Comparison of ENCODE assay signal across 1 cellular context in genomic region chr11:62591448-62592215, GRCh38.
TF ChIP-seq lines count a peak whose summit lies in the region.

A gene with protein sequence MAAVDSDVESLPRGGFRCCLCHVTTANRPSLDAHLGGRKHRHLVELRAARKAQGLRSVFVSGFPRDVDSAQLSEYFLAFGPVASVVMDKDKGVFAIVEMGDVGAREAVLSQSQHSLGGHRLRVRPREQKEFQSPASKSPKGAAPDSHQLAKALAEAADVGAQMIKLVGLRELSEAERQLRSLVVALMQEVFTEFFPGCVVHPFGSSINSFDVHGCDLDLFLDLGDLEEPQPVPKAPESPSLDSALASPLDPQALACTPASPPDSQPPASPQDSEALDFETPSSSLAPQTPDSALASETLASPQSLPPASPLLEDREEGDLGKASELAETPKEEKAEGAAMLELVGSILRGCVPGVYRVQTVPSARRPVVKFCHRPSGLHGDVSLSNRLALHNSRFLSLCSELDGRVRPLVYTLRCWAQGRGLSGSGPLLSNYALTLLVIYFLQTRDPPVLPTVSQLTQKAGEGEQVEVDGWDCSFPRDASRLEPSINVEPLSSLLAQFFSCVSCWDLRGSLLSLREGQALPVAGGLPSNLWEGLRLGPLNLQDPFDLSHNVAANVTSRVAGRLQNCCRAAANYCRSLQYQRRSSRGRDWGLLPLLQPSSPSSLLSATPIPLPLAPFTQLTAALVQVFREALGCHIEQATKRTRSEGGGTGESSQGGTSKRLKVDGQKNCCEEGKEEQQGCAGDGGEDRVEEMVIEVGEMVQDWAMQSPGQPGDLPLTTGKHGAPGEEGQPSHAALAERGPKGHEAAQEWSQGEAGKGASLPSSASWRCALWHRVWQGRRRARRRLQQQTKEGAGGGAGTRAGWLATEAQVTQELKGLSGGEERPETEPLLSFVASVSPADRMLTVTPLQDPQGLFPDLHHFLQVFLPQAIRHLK (minus strand): TSS chr11:62591523. CDS start chr11:62591485, 38 bp downstream.

TF ChIP-seq in K562, 482 proteins besides CTCF, POLR2A, EP300 and RAD21 (continued from another document and continues in another):
- TF ChIP-seq TEAD1 (CRISPR knock-in tag; IDR thresholded peaks at IDR 0.05) (0 out of 4 replicates have a peak, but pooled peaks have one; percentile 34 to 36), ZNF311 (CRISPR knock-in tag; IDR thresholded peaks at IDR 0.05) (no peak), JUN (IDR thresholded peaks at IDR 0.05; ENCODE audit: borderline replicate concordance, low read depth, low read length) (peak; percentile 69), JUN (CRISPR knock-in tag; IDR thresholded peaks at IDR 0.05; ENCODE audit: borderline replicate concordance) (no peak; the same call in 1 of the 2 replicates), ADNP (tag; IDR thresholded peaks at IDR 0.05) (no peak), BHLHE40 (IDR thresholded peaks at IDR 0.05; ENCODE audit: low read length) (peak; percentile 70), MYBL2 (IDR thresholded peaks at IDR 0.05; ENCODE audit: low read depth) (peak; percentile 68; the same call in 1 of the 2 replicates), MYBL2 (CRISPR knock-in tag; IDR thresholded peaks at IDR 0.05; ENCODE audit: borderline replicate concordance) (no peak), ZNF551 (CRISPR knock-in tag; IDR thresholded peaks at IDR 0.05) (no peak), TCF3 (CRISPR knock-in tag; IDR thresholded peaks at IDR 0.05) (no peak), ZNF12 (CRISPR knock-in tag; IDR thresholded peaks at IDR 0.05) (no peak), SREBF2 (CRISPR knock-in tag; IDR thresholded peaks at IDR 0.05) (no peak), MYNN (IDR thresholded peaks at IDR 0.05) (no peak; the same call in 1 of the 2 replicates), MYNN (CRISPR knock-in tag; IDR thresholded peaks at IDR 0.05) (no peak), FIP1L1 (IDR thresholded peaks at IDR 0.05; ENCODE audit: low read depth, low read length, poor library complexity, severe bottlenecking) (no peak), XRCC5 (IDR thresholded peaks at IDR 0.05; ENCODE audit: low read depth, low read length) (peak; percentile 99), BRCA1 (IDR thresholded peaks at IDR 0.05) (no peak), BRCA1 (CRISPR knock-in tag; IDR thresholded peaks at IDR 0.05) (no peak), POLR3A (IDR thresholded peaks at IDR 0.05; ENCODE audit: borderline replicate concordance, extremely low read depth, insufficient read depth, insufficient read length) (no peak), KDM5B (IDR thresholded peaks at IDR 0.05; ENCODE audit: insufficient replicate concordance, low read depth, low read length) (peak; percentile 60), GTF2F1 (IDR thresholded peaks at IDR 0.05; ENCODE audit: low read depth, low read length) (peak; percentile 84; the same call in 1 of the 2 replicates), PHF21A (IDR thresholded peaks at IDR 0.05; ENCODE audit: borderline replicate concordance, low read depth) (peak; percentile 85; the same call in 1 of the 2 replicates), ZBTB8A (IDR thresholded peaks at IDR 0.05; ENCODE audit: partially characterized antibody) (no peak), ZNF507 (tag; conservative IDR thresholded peaks at IDR 0.05) (no peak), ZNF407 (IDR thresholded peaks at IDR 0.05; ENCODE audit: low read depth) (no peak), CREBBP (IDR thresholded peaks at IDR 0.05; ENCODE audit: low read depth, low read length) (no peak), TCFL5 (CRISPR knock-in tag; conservative IDR thresholded peaks at IDR 0.05) (no peak), U2AF2 (optimal IDR thresholded peaks at IDR 0.05; ENCODE audit: low read depth, low read length) (no peak), ZNF408 (CRISPR knock-in tag; IDR thresholded peaks at IDR 0.05; ENCODE audit: low read depth) (no peak), POLR3G (IDR thresholded peaks at IDR 0.05; ENCODE audit: extremely low read depth, insufficient read length, insufficient replicate concordance) (no peak), RNF219 (CRISPR knock-in tag; IDR thresholded peaks at IDR 0.05) (no peak), TAF1 (IDR thresholded peaks at IDR 0.05; ENCODE audit: control insufficient read depth, extremely low read depth, insufficient read depth, low read length, severe bottlenecking) (peak; percentile 95), TRIM28 (IDR thresholded peaks at IDR 0.05) (peak; percentile 8; the same call in 1 of the 2 replicates)
- TF ChIP-seq, protein P1, sequence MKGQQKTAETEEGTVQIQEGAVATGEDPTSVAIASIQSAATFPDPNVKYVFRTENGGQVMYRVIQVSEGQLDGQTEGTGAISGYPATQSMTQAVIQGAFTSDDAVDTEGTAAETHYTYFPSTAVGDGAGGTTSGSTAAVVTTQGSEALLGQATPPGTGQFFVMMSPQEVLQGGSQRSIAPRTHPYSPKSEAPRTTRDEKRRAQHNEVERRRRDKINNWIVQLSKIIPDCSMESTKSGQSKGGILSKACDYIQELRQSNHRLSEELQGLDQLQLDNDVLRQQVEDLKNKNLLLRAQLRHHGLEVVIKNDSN (CRISPR knock-in tag; IDR thresholded peaks at IDR 0.05): no peak
- TF ChIP-seq, protein P2, sequence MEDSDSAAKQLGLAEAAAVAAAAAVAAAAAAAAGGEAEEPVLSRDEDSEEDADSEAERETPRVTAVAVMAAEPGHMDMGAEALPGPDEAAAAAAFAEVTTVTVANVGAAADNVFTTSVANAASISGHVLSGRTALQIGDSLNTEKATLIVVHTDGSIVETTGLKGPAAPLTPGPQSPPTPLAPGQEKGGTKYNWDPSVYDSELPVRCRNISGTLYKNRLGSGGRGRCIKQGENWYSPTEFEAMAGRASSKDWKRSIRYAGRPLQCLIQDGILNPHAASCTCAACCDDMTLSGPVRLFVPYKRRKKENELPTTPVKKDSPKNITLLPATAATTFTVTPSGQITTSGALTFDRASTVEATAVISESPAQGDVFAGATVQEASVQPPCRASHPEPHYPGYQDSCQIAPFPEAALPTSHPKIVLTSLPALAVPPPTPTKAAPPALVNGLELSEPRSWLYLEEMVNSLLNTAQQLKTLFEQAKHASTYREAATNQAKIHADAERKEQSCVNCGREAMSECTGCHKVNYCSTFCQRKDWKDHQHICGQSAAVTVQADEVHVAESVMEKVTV (CRISPR knock-in tag; IDR thresholded peaks at IDR 0.05): peak; percentile 55; the same call in 1 of the 2 replicates
- TF ChIP-seq, protein P3, sequence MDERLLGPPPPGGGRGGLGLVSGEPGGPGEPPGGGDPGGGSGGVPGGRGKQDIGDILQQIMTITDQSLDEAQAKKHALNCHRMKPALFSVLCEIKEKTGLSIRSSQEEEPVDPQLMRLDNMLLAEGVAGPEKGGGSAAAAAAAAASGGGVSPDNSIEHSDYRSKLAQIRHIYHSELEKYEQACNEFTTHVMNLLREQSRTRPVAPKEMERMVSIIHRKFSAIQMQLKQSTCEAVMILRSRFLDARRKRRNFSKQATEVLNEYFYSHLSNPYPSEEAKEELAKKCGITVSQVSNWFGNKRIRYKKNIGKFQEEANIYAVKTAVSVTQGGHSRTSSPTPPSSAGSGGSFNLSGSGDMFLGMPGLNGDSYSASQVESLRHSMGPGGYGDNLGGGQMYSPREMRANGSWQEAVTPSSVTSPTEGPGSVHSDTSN (CRISPR knock-in tag; IDR thresholded peaks at IDR 0.05; ENCODE audit: low read depth): no peak
- TF ChIP-seq, protein P3 (tag; conservative IDR thresholded peaks at IDR 0.05; ENCODE audit: low read depth): no peak
- TF ChIP-seq, protein P4, sequence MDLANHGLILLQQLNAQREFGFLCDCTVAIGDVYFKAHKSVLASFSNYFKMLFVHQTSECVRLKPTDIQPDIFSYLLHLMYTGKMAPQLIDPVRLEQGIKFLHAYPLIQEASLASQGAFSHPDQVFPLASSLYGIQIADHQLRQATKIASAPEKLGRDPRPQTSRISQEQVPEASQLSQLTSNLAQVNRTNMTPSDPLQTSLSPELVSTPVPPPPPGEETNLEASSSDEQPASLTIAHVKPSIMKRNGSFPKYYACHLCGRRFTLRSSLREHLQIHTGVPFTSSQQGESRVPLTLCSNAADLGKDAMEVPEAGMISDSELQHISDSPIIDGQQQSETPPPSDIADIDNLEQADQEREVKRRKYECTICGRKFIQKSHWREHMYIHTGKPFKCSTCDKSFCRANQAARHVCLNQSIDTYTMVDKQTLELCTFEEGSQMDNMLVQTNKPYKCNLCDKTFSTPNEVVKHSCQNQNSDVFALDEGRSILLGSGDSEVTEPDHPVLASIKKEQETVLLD (IDR thresholded peaks at IDR 0.05): peak; percentile 53; the same call in 1 of the 2 replicates
- TF ChIP-seq, protein P5, sequence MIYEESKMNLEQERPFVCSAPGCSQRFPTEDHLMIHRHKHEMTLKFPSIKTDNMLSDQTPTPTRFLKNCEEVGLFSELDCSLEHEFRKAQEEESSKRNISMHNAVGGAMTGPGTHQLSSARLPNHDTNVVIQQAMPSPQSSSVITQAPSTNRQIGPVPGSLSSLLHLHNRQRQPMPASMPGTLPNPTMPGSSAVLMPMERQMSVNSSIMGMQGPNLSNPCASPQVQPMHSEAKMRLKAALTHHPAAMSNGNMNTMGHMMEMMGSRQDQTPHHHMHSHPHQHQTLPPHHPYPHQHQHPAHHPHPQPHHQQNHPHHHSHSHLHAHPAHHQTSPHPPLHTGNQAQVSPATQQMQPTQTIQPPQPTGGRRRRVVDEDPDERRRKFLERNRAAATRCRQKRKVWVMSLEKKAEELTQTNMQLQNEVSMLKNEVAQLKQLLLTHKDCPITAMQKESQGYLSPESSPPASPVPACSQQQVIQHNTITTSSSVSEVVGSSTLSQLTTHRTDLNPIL (CRISPR knock-in tag; IDR thresholded peaks at IDR 0.05): no peak
